ENCODE assay signal across 23 cellular contexts in genomic region chr5:20524956-20525529, GRCh38.
A peak's percentile ranks its signal among the peaks of the same experiment; 100 is the strongest.
DNase-seq lines count a peak whose midpoint lies in the region; ATAC-seq and TF ChIP-seq lines count a peak whose summit lies in the region.
"Had no signal": no experiment of that assay in that cellular context is flagged by ENCODE, and none has a peak within 500 bp of the region (broad histone marks: within the 10 kb centered on the region; RNA-seq: fewer than 3 reads in every experiment).

No MANE protein-coding gene starts in this region.

- H3K27me3 Mint-ChIP-seq in stimulated activated naive B cell treated with anti-CD40 and anti-IgM and Interleukin-4, amounts not matched to agents 10 μg/mL and 1 μg/mL and 100 μg/mL, for 72 hours: no peaks in the 10 kb centered on the region
- H3K27me3 Mint-ChIP-seq: CD8-positive, alpha-beta memory T cell had no signal

- peaks cover 2 to 3% of the 10 kb centered on the region in 2 donors for H3K9me3 ChIP-seq in breast epithelium
- H3K9me3 ChIP-seq in body of pancreas: no peaks in the 10 kb centered on the region
- H3K9me3 ChIP-seq: BLaER1, SJCRH30 had no signal

- TF ChIP-seq POLR2A in breast epithelium (IDR thresholded peaks at IDR 0.05) (no peak), body of pancreas (IDR thresholded peaks at IDR 0.05) (no peak)

- no peak for TF ChIP-seq CTCF in astrocyte of the cerebellum (IDR thresholded peaks at IDR 0.05; ENCODE audit: low read depth, low read length, missing control alignments)
- no peak for TF ChIP-seq CTCF in fibroblast of villous mesenchyme (IDR thresholded peaks at IDR 0.05; ENCODE audit: insufficient read depth, low read depth, low read length)
- TF ChIP-seq CTCF in breast epithelium (IDR thresholded peaks at IDR 0.05): no peak
- TF ChIP-seq CTCF in body of pancreas (IDR thresholded peaks at IDR 0.05): no peak

- intact Hi-C loops in breast epithelium (cut with DNase I; ENCODE audit: low total_unique reads): no loop called here
- intact Hi-C loops in body of pancreas (cut with DNase I): no loop called here

- no peak for ATAC-seq in stimulated activated naive B cell treated with anti-CD40 and anti-IgM and Interleukin-4, amounts not matched to agents 10 μg/mL and 1 μg/mL and 100 μg/mL, for 72 hours (replicated peaks)
- no peak for ATAC-seq in body of pancreas
- ATAC-seq: PC-3 had no signal

- H3K4me3 ChIP-seq in astrocyte of the cerebellum (ENCODE audit: low read depth, low read length): no peak overlapping the region
- H3K4me3 ChIP-seq in fibroblast of villous mesenchyme (ENCODE audit: low read depth, low read length): no peak overlapping the region
- no peak overlapping the region for H3K4me3 ChIP-seq in breast epithelium
- no peak overlapping the region for H3K4me3 ChIP-seq in body of pancreas
- H3K4me3 ChIP-seq: BLaER1, GM23248, SJCRH30 had no signal

- DNase-seq in A172 (ENCODE audit: low spot score) (peak; percentile 6), HT1080 (ENCODE audit: low read depth) (peak; percentile 34), astrocyte of the cerebellum (ENCODE audit: low read depth) (peak; percentile 72), fibroblast of villous mesenchyme (ENCODE audit: low read depth) (peak; percentile 3), breast epithelium (ENCODE audit: low spot score in 2 of 2) (no peak), T-helper 1 cell (no peak), body of pancreas (no peak)
- no peak for DNase-seq in stimulated activated naive B cell treated with anti-CD40 and anti-IgM and Interleukin-4, amounts not matched to agents 10 μg/mL and 1 μg/mL and 100 μg/mL, for 72 hours
- DNase-seq: 8988T; CD8-positive, alpha-beta memory T cell; DMS79 treated with DMSO at 0.1 percent for 48 hours; GDM1; GM23248; HFFc6; KG1; NCI-H1436; NCI-H2029; NCI-H2171 treated with DMSO at 0.1 percent for 48 hours; NCI-H510A; NCI-H774; PC-3; SJCRH30 had no signal

- H3K27ac ChIP-seq in breast epithelium: no peak overlapping the region
- H3K27ac ChIP-seq in body of pancreas: no peak overlapping the region
- H3K27ac ChIP-seq: BLaER1, GM23248, SJCRH30 had no signal

- no peak overlapping the region for H3K27ac Mint-ChIP-seq in stimulated activated naive B cell treated with anti-CD40 and anti-IgM and Interleukin-4, amounts not matched to agents 10 μg/mL and 1 μg/mL and 100 μg/mL, for 72 hours
- H3K27ac Mint-ChIP-seq: CD8-positive, alpha-beta memory T cell; HFFc6 had no signal

- H3K4me1 ChIP-seq in breast epithelium (no peaks in the 10 kb centered on the region), body of pancreas (no peaks in the 10 kb centered on the region)
- H3K4me1 ChIP-seq: BLaER1, SJCRH30 had no signal

- H3K27me3 ChIP-seq in breast epithelium (no peaks in the 10 kb centered on the region), body of pancreas (no peaks in the 10 kb centered on the region)
- H3K27me3 ChIP-seq: BLaER1, SJCRH30 had no signal

- WGBS in body of pancreas, 2 donors: 82 to 87% methylated on average over 5 of the region's 5 CpGs

- H3K4me1 Mint-ChIP-seq in stimulated activated naive B cell treated with anti-CD40 and anti-IgM and Interleukin-4, amounts not matched to agents 10 μg/mL and 1 μg/mL and 100 μg/mL, for 72 hours: no peaks in the 10 kb centered on the region
- H3K4me1 Mint-ChIP-seq: CD8-positive, alpha-beta memory T cell had no signal

- H3K36me3 ChIP-seq in breast epithelium (no peaks in the 10 kb centered on the region), body of pancreas (replicated peaks in 1 of 2; ENCODE audit: insufficient read depth in 1 of 2, low read depth in 2 of 2) (no peaks in the 10 kb centered on the region)
- H3K36me3 ChIP-seq: BLaER1, SJCRH30 had no signal

- peaks cover 5 to 8% of the 10 kb centered on the region in 2 donors for H3K9me3 Mint-ChIP-seq in stimulated activated naive B cell treated with anti-CD40 and anti-IgM and Interleukin-4, amounts not matched to agents 10 μg/mL and 1 μg/mL and 100 μg/mL, for 72 hours

- no peaks in the 10 kb centered on the region for H3K36me3 Mint-ChIP-seq in stimulated activated naive B cell treated with anti-CD40 and anti-IgM and Interleukin-4, amounts not matched to agents 10 μg/mL and 1 μg/mL and 100 μg/mL, for 72 hours
- H3K36me3 Mint-ChIP-seq: CD8-positive, alpha-beta memory T cell had no signal

- no peak overlapping the region for H3K4me3 Mint-ChIP-seq in stimulated activated naive B cell treated with anti-CD40 and anti-IgM and Interleukin-4, amounts not matched to agents 10 μg/mL and 1 μg/mL and 100 μg/mL, for 72 hours
- H3K4me3 Mint-ChIP-seq: CD8-positive, alpha-beta memory T cell; HFFc6 had no signal

- in situ Hi-C loops in astrocyte of the cerebellum (cut with HindIII; ENCODE audit: low sequenced_read_pairs): no loop called here

Comparison
In these comparisons a context has a peak if more than half of its experiments do, and no peak if none do; other contexts are left out.
1. DNase-seq: peak in A172 (single experiment), HT1080 (single experiment), astrocyte of the cerebellum (single experiment) and fibroblast of villous mesenchyme (single experiment); none in stimulated activated naive B cell treated with anti-CD40 and anti-IgM and Interleukin-4, amounts not matched to agents 10 μg/mL and 1 μg/mL and 100 μg/mL, for 72 hours (single experiment), breast epithelium (0 of 2), T-helper 1 cell (0 of 5) and body of pancreas (0 of 4).